In genomic region chr2:1521191-1521877, GRCh38 we compare ENCODE assay signal across 16 cellular contexts.
DNase-seq lines count a peak whose midpoint lies in the region; ATAC-seq and TF ChIP-seq lines count a peak whose summit lies in the region.
"Had no signal": no experiment of that assay in that cellular context is flagged by ENCODE, and none has a peak within 500 bp of the region (broad histone marks: within the 10 kb centered on the region; RNA-seq: fewer than 3 reads in every experiment).

No MANE protein-coding gene starts in this region.

- no peaks in the 10 kb centered on the region for H3K9me3 ChIP-seq in RWPE2 (ENCODE audit: severe bottlenecking)
- no peaks in the 10 kb centered on the region for H3K9me3 ChIP-seq in psoas muscle
- H3K9me3 ChIP-seq: SJSA1 had no signal

- H3K27ac ChIP-seq in RWPE2 (ENCODE audit: poor library complexity, severe bottlenecking) (no peak overlapping the region), psoas muscle (no peak overlapping the region)
- H3K27ac ChIP-seq: PC-9, SJSA1 had no signal

- TF ChIP-seq CTCF in RWPE2 (IDR thresholded peaks at IDR 0.05; ENCODE audit: poor library complexity, severe bottlenecking) = no peak
- TF ChIP-seq CTCF in psoas muscle (IDR thresholded peaks at IDR 0.05) = no peak

- H3K4me3 ChIP-seq in RWPE2 (ENCODE audit: severe bottlenecking) (no peak overlapping the region), psoas muscle (no peak overlapping the region)
- H3K4me3 ChIP-seq: K562, PC-9, SJSA1 had no signal

- intact Hi-C loops in cardiac septum (cut with DNase I) (no loop called here), Right ventricle myocardium superior (cut with DNase I) (no loop called here), posterior vena cava (cut with DNase I) (no loop called here), psoas muscle (cut with DNase I) (no loop called here)

- ATAC-seq in Right ventricle myocardium superior (ENCODE audit: poor library complexity) (no peak), RWPE2 (ENCODE audit: low read depth) (no peak), esophagus mucosa (no peak), psoas muscle (no peak)
- ATAC-seq: K562 had no signal

- 66 to 71% (median 71%) methylated on average over 21 of the region's 21 CpGs for WGBS in psoas muscle, 3 donors

- H3K36me3 ChIP-seq in RWPE2 (ENCODE audit: low read depth) (no peaks in the 10 kb centered on the region), psoas muscle (ENCODE audit: insufficient read depth in 1 of 2, low read depth in 1 of 2) (no peaks in the 10 kb centered on the region)
- H3K36me3 ChIP-seq: SJSA1 had no signal

- DNase-seq in cardiac septum (ENCODE audit: low spot score) (peak; percentile 41), Right ventricle myocardium superior (no peak), RWPE2 (ENCODE audit: low spot score) (peak; percentile 29), posterior vena cava (ENCODE audit: low spot score) (peak; percentile 56), psoas muscle (no peak), activated gamma-delta T cell (lab: John Stamatoyannopoulos, UW) (no peak)
- DNase-seq: CD8-positive, alpha-beta memory T cell; DMS79; NCI-H1105; NCI-H1694; NCI-H2081 treated with DMSO at 0.1 percent for 48 hours; NCI-H510A treated with DMSO at 0.1 percent for 48 hours; PC-9 had no signal

- H3K27me3 ChIP-seq in RWPE2 (ENCODE audit: insufficient read depth, poor library complexity, severe bottlenecking) (no peaks in the 10 kb centered on the region), psoas muscle (ENCODE audit: insufficient read depth in 3 of 3, low read length in 2 of 3) (no peaks in the 10 kb centered on the region)
- H3K27me3 ChIP-seq: SJSA1 had no signal

- H3K4me1 ChIP-seq in RWPE2 (ENCODE audit: insufficient read depth, poor library complexity, severe bottlenecking) = no peaks in the 10 kb centered on the region
- H3K4me1 ChIP-seq in psoas muscle = no peaks in the 10 kb centered on the region
- H3K4me1 ChIP-seq: SJSA1 had no signal

Comparison
In these comparisons a context has a peak if more than half of its experiments do, and no peak if none do; other contexts are left out.
1. DNase-seq: peak in cardiac septum (single experiment), RWPE2 (single experiment) and posterior vena cava (single experiment); none in Right ventricle myocardium superior (single experiment), psoas muscle (0 of 2) and activated gamma-delta T cell (single experiment).